Comparison of ENCODE assay signal across 24 cellular contexts in the genomic region with DNA sequence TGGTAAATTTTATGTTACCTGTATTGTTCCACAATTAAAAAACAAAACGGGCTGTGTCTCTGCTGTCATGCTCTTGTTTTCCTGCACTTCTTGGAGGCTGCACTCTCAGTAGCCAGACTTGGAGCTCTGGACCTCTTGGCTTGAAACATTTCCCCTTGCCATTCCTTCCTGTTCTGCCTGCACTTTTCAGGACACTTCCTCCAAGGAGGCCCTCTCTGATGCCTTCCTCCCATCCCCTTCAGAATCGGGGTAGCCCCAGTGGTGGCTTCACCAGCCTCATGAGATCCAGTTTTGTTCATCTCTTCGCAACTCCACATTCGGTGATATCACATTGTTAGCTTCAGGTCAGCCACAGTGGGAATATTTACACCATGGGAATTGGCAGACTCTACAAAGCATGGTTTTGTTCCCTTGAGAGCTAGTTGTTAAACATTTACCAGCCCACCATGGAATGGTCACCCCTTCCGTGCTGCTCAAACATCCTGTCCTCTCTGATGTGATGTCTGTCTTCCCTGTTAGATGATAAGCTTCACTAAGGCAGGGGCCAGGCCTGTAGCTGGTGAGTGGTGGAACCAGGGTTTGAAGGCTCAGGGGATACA.
"Had no signal": no experiment of that assay in that cellular context is flagged by ENCODE, and none has a peak within 500 bp of the region (broad histone marks: within the 10 kb centered on the region; RNA-seq: fewer than 3 reads in every experiment).

No MANE protein-coding gene starts in this region.

- DNase-seq: hypothalamus; islet precursor cell; left ventricle myocardium inferior; mesendoderm; midbrain; mucosa of descending colon; naive thymus-derived CD4-positive, alpha-beta T cell; pancreas; retina; right cardiac atrium; sigmoid colon; small intestine; spleen; stimulated activated CD4-positive, alpha-beta T cell treated with anti-CD3 and anti-CD28 coated beads, Interleukin-4, amount 100 ng/mL, for 4 hours; stimulated activated CD8-positive, alpha-beta memory T cell treated with anti-CD3 and anti-CD28 coated beads, Interleukin-4, amount 100 ng/mL, for 48 hours; stimulated activated naive CD8-positive, alpha-beta T cell treated with anti-CD3 and anti-CD28 coated beads, Interleukin-15, Interleukin-2, amounts not matched to agents 100 U/mL and 50 U/mL, for 24 hours; stomach; testis; thyroid gland; transverse colon; upper lobe of left lung had no signal

- H3K36me3 ChIP-seq: left ventricle myocardium inferior, pancreas, prostate gland, sigmoid colon, spleen, stomach, thyroid gland, transverse colon, upper lobe of left lung, vagina had no signal

- H3K4me3 ChIP-seq: left ventricle myocardium inferior, lung, mucosa of descending colon, pancreas, prostate gland, sigmoid colon, spleen, stomach, testis, thyroid gland, transverse colon, upper lobe of left lung, vagina had no signal

- H3K27ac ChIP-seq: left ventricle myocardium inferior, pancreas, prostate gland, sigmoid colon, spleen, stomach, testis, thyroid gland, transverse colon, upper lobe of left lung, vagina had no signal

- H3K4me1 ChIP-seq: left ventricle myocardium inferior, pancreas, prostate gland, sigmoid colon, spleen, stomach, thyroid gland, transverse colon, upper lobe of left lung, vagina had no signal

- H3K27me3 ChIP-seq: pancreas, testis, thyroid gland, transverse colon, upper lobe of left lung, vagina had no signal

- H3K9me3 ChIP-seq: pancreas, prostate gland, testis, thyroid gland, transverse colon, vagina had no signal

- FAIRE-seq: pancreas, small intestine had no signal
